Comparison of ENCODE assay signal across 10 cellular contexts in the genomic region with DNA sequence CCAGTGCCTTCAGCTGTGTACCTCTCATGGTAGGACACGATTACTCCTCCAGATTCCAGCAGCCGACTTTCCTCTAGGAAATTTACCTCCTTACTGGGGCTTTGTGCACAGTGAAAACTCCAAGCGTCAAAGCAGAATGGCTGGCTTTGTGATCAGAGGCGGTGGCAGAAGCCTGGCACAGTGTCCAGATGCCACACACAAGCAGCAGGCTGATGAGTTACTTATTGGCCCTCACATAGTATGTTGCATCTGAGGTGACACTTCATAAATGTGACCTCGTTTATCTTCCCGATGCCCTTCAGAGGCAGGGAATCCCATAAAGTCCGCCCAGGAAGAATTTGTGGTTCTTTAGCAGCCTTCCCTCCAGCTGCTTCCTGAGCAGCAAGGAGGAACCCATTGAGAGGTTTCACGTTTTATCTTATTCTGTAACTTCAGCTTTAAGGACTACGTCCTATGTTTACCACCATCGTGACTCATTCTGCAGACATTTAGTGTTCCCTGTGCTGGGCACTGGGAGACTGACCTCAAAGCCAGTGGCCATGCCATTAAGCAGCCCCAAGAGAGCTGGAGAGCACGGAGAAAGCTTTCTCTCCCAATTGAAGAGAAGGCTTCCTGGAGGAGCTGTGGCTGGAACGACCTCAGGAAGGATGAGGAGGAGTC.
A peak's percentile ranks its signal among the peaks of the same experiment; 100 is the strongest.
DNase-seq lines count a peak whose midpoint lies in the region; ATAC-seq, FAIRE-seq and TF ChIP-seq lines count a peak whose summit lies in the region.
"Had no signal": no experiment of that assay in that cellular context is flagged by ENCODE, and none has a peak within 500 bp of the region (broad histone marks: within the 10 kb centered on the region; RNA-seq: fewer than 3 reads in every experiment).

No MANE protein-coding gene starts in this region.

- TF ChIP-seq POLR2A in H54 (IDR thresholded peaks at IDR 0.05; ENCODE audit: low read depth, low read length) = no peak

- H3K4me3 ChIP-seq in SJCRH30 (0 out of 2 replicates have a peak overlapping the region, but pooled peaks have one; percentile 1), smooth muscle cell (no peak overlapping the region)
- H3K4me3 ChIP-seq: ovary had no signal

- no peaks in the 10 kb centered on the region for H3K79me2 ChIP-seq in smooth muscle cell (ENCODE audit: low read depth)

- no peaks in the 10 kb centered on the region for H3F3A ChIP-seq in smooth muscle cell (ENCODE audit: low read depth)

- peak overlapping the region; percentile 53 for H3K4me2 ChIP-seq in smooth muscle cell

- H2AFZ ChIP-seq in smooth muscle cell (ENCODE audit: low read depth) = no peak overlapping the region

- no peaks in the 10 kb centered on the region for H3K36me3 ChIP-seq in SJCRH30
- H3K36me3 ChIP-seq in smooth muscle cell (ENCODE audit: low read depth) = no peaks in the 10 kb centered on the region
- H3K36me3 ChIP-seq: ovary had no signal

- TF ChIP-seq CTCF in smooth muscle cell (IDR thresholded peaks at IDR 0.05; ENCODE audit: borderline replicate concordance, insufficient read depth, poor library complexity, severe bottlenecking) = no peak

- FAIRE-seq in H54 (lab: Jason Lieb, UNC) = peak; percentile 20

- no peaks in the 10 kb centered on the region for H3K9me3 ChIP-seq in SJCRH30 (replicated peaks)
- H3K9me3 ChIP-seq in smooth muscle cell (replicated peaks; ENCODE audit: low read depth) = no peaks in the 10 kb centered on the region
- H3K9me3 ChIP-seq: ovary had no signal

- H4K20me1 ChIP-seq in smooth muscle cell (ENCODE audit: low read depth) = no peaks in the 10 kb centered on the region

- peak; percentile 50 for DNase-seq in H54 (ENCODE audit: insufficient read length, low spot score)
- DNase-seq in SJCRH30 = peak; percentile 45 to 53
- DNase-seq in fibroblast of peridontal ligament (ENCODE audit: extremely low read depth) = peak; percentile 52
- DNase-seq in smooth muscle cell (lab: John Stamatoyannopoulos, UW; ENCODE audit: unreplicated experiment) = no peak
- DNase-seq in NCI-H146 treated with DMSO at 0.1 percent for 48 hours (lab: John Stamatoyannopoulos, UW; ENCODE audit: unreplicated experiment) = no peak
- DNase-seq in mucosa of gallbladder (ENCODE audit: low spot score) = no peak
- DNase-seq: activated T-cell treated with anti-CD3 and anti-CD28 coated beads, Interleukin-2, amount 50 U/mL, for 4 hours; NCI-H524; ovary had no signal

- no peak overlapping the region for H3K9ac ChIP-seq in smooth muscle cell (ENCODE audit: low read depth)

- no peak for ATAC-seq in HG03039 (IDR thresholded peaks at IDR 0.05; ENCODE audit: unreplicated experiment)
- ATAC-seq: activated T-cell treated with anti-CD3 and anti-CD28 coated beads, Interleukin-2, amount 50 U/mL, for 4 hours had no signal

- H3K27me3 ChIP-seq in SJCRH30 (no peaks in the 10 kb centered on the region), smooth muscle cell (ENCODE audit: low read depth) (no peaks in the 10 kb centered on the region)
- H3K27me3 ChIP-seq: ovary had no signal

- no peak overlapping the region; the same call in 1 of the 2 replicates for H3K27ac ChIP-seq in SJCRH30
- H3K27ac ChIP-seq in smooth muscle cell (ENCODE audit: low read depth) = peak overlapping the region; percentile 2
- H3K27ac ChIP-seq: ovary had no signal

- 35% methylated on average over 12 of the region's 12 CpGs for WGBS in smooth muscle cell (ENCODE audit: low lambda C conversion rate)

- peaks cover 6% of the 10 kb centered on the region for H3K4me1 ChIP-seq in SJCRH30
- H3K4me1 ChIP-seq in smooth muscle cell (ENCODE audit: low read depth) = peaks cover 10% of the 10 kb centered on the region

Comparison
In these comparisons a context has a peak if more than half of its experiments do, and no peak if none do; other contexts are left out.
1. DNase-seq: peak in H54 (single experiment), SJCRH30 (2 of 2) and fibroblast of peridontal ligament (single experiment); none in smooth muscle cell (single experiment), NCI-H146 treated with DMSO at 0.1 percent for 48 hours (single experiment) and mucosa of gallbladder (single experiment).